Comparison of ENCODE assay signal across 15 cellular contexts in genomic region chr1:169696273-169697100, GRCh38. TPM values are rescaled to one million over a fixed set of nuclear protein-coding genes. Genes with fewer than 3 reads are reported as not detected.
A peak's percentile ranks its signal among the peaks of the same experiment; 100 is the strongest.
DNase-seq lines count a peak whose midpoint lies in the region; ATAC-seq, FAIRE-seq and TF ChIP-seq lines count a peak whose summit lies in the region.
"Had no signal": no experiment of that assay in that cellular context is flagged by ENCODE, and none has a peak within 500 bp of the region (broad histone marks: within the 10 kb centered on the region; RNA-seq: fewer than 3 reads in every experiment).

No MANE protein-coding gene starts in this region.

- peak overlapping the region; percentile 6 for H3K4me3 ChIP-seq in CD8-positive, alpha-beta memory T cell (ENCODE audit: low read length)
- no peak overlapping the region for H3K4me3 ChIP-seq in GM23338
- no peak overlapping the region for H3K4me3 ChIP-seq in SU-DHL-6 (ENCODE audit: insufficient read depth, low read length, poor library complexity, severe bottlenecking)
- no peak overlapping the region for H3K4me3 ChIP-seq in fibroblast of pulmonary artery (replicated peaks; ENCODE audit: low read depth, low read length)
- H3K4me3 ChIP-seq: pancreas had no signal

- H3K36me3 ChIP-seq in CD8-positive, alpha-beta memory T cell (ENCODE audit: insufficient read depth, low read length) = peaks cover 20% of the 10 kb centered on the region
- H3K36me3 ChIP-seq in GM23338 (ENCODE audit: insufficient read depth) (no peaks in the 10 kb centered on the region), SU-DHL-6 (ENCODE audit: low read length) (no peaks in the 10 kb centered on the region)
- H3K36me3 ChIP-seq: pancreas had no signal

- H3F3A ChIP-seq in GM23338 (replicated peaks; ENCODE audit: low read depth) (no peaks in the 10 kb centered on the region), SU-DHL-6 (ENCODE audit: insufficient read depth) (peaks cover 42% of the 10 kb centered on the region)

- H4K20me1 ChIP-seq in GM23338 (replicated peaks; ENCODE audit: insufficient read depth) (no peaks in the 10 kb centered on the region), SU-DHL-6 (ENCODE audit: low read depth, low read length) (no peaks in the 10 kb centered on the region)

- no peaks in the 10 kb centered on the region for H3K27me3 ChIP-seq in CD8-positive, alpha-beta memory T cell (ENCODE audit: insufficient read depth, low read length, poor library complexity, severe bottlenecking)
- H3K27me3 ChIP-seq in GM23338 (ENCODE audit: insufficient read depth) (peaks cover 21% of the 10 kb centered on the region), SU-DHL-6 (ENCODE audit: low read length) (no peaks in the 10 kb centered on the region)
- H3K27me3 ChIP-seq: pancreas had no signal

- H3K79me2 ChIP-seq in GM23338 (replicated peaks; ENCODE audit: insufficient read depth) (no peaks in the 10 kb centered on the region), SU-DHL-6 (ENCODE audit: insufficient read depth, low read length) (no peaks in the 10 kb centered on the region)

- H3K36me3 Mint-ChIP-seq in CD8-positive, alpha-beta memory T cell = peaks cover 3 to 30% (median 26%) of the 10 kb centered on the region in 3 donors
- H3K36me3 Mint-ChIP-seq in GM23338 (ENCODE audit: low read depth) = no peaks in the 10 kb centered on the region

- H3K9me2 ChIP-seq in GM23338 (ENCODE audit: insufficient read depth) = no peaks in the 10 kb centered on the region
- no peaks in the 10 kb centered on the region for H3K9me2 ChIP-seq in SU-DHL-6 (replicated peaks; ENCODE audit: insufficient read depth, low read length)

- H3K4me2 ChIP-seq in GM23338 (no peak overlapping the region), SU-DHL-6 (ENCODE audit: low read depth, low read length, poor library complexity, severe bottlenecking) (peak overlapping the region; percentile 38)

- peak overlapping the region in 6 of 7 donors; percentile 16 to 54 (median 42) for H3K4me3 Mint-ChIP-seq in CD8-positive, alpha-beta memory T cell
- no peak overlapping the region for H3K4me3 Mint-ChIP-seq in GM23338
- H3K4me3 Mint-ChIP-seq: endodermal cell had no signal

- no peaks in the 10 kb centered on the region for H3K9me3 Mint-ChIP-seq in CD8-positive, alpha-beta memory T cell
- no peaks in the 10 kb centered on the region for H3K9me3 Mint-ChIP-seq in GM23338
- H3K9me3 Mint-ChIP-seq: endodermal cell had no signal

- H3K4me1 Mint-ChIP-seq in CD8-positive, alpha-beta memory T cell = peaks cover 89 to 92% (median 90%) of the 10 kb centered on the region in 3 donors
- H3K4me1 Mint-ChIP-seq in GM23338 = peaks cover 2% of the 10 kb centered on the region
- H3K4me1 Mint-ChIP-seq: endodermal cell had no signal

- POLR2A ChIA-PET in CD8-positive, alpha-beta memory T cell (lab: Charles Lee) = interaction anchor here (0.7 kb wide), 1 partner anchor 95 kb away, joined by 3 read pairs; no protein-coding TSS in a partner anchor

- H3K27ac Mint-ChIP-seq in CD8-positive, alpha-beta memory T cell = peak overlapping the region in 6 of 8 donors; percentile 63 to 86 (median 70)
- H3K27ac Mint-ChIP-seq in GM23338 = no peak overlapping the region
- H3K27ac Mint-ChIP-seq: endodermal cell had no signal

- ATAC-seq in GM23338 = no peak
- ATAC-seq: pancreas had no signal

- H3K9ac ChIP-seq in SU-DHL-6 (ENCODE audit: low read length) = 0 out of 2 replicates have a peak overlapping the region, but pooled peaks have one; percentile 6

- TF ChIP-seq CTCF in GM23338 (conservative IDR thresholded peaks at IDR 0.05; ENCODE audit: low read depth in 2 of 2) = no peak
- no peak for TF ChIP-seq CTCF in SU-DHL-6 (IDR thresholded peaks at IDR 0.05; ENCODE audit: insufficient read depth, low read length, poor library complexity, severe bottlenecking)
- no peak for TF ChIP-seq CTCF in fibroblast of pulmonary artery (IDR thresholded peaks at IDR 0.05; ENCODE audit: low read length, missing control alignments)
- no peak for TF ChIP-seq CTCF in D721Med (IDR thresholded peaks at IDR 0.05; ENCODE audit: insufficient read depth, missing control alignments)

- no peak for DNase-seq in CD8-positive, alpha-beta memory T cell
- DNase-seq in GM23338 (ENCODE audit: low spot score) = no peak
- peak; percentile 19 for DNase-seq in fibroblast of pulmonary artery (ENCODE audit: low read depth)
- DNase-seq in foreskin melanocyte = no peak
- DNase-seq in D721Med (ENCODE audit: insufficient read length, low spot score) = no peak
- DNase-seq in NCI-H1694 treated with DMSO at 0.1 percent for 48 hours (lab: John Stamatoyannopoulos, UW) = no peak
- DNase-seq in cerebellar cortex (ENCODE audit: low spot score) = no peak
- DNase-seq: activated CD4-positive, alpha-beta T cell treated with anti-CD3 and anti-CD28 coated beads, Interleukin-2, amount 50 U/mL, for 1 hour; anterior cingulate cortex; endodermal cell; MV-4-11; NCI-H524 treated with DMSO at 0.1 percent for 48 hours; pancreas; SIG-M5 had no signal

- H3K27me3 Mint-ChIP-seq in CD8-positive, alpha-beta memory T cell = no peaks in the 10 kb centered on the region
- H3K27me3 Mint-ChIP-seq in GM23338 (ENCODE audit: insufficient read depth, low read depth, poor library complexity) = peaks cover 26% of the 10 kb centered on the region

- peaks cover 99% of the 10 kb centered on the region for H3K4me1 ChIP-seq in CD8-positive, alpha-beta memory T cell (ENCODE audit: insufficient read depth, low read length)
- H3K4me1 ChIP-seq in GM23338 (ENCODE audit: insufficient read depth) = peaks cover under 1% of the 10 kb centered on the region
- H3K4me1 ChIP-seq: pancreas had no signal

- H2AFZ ChIP-seq in GM23338 (peak overlapping the region; percentile 67; the same call in 1 of the 2 replicates), SU-DHL-6 (ENCODE audit: low read depth, low read length, severe bottlenecking) (peak overlapping the region; percentile 8)

- FAIRE-seq in D721Med (lab: Jason Lieb, UNC) = no peak
- FAIRE-seq: pancreas had no signal

- H3K27ac ChIP-seq in CD8-positive, alpha-beta memory T cell (ENCODE audit: low read depth, low read length) = no peak overlapping the region
- no peak overlapping the region for H3K27ac ChIP-seq in GM23338 (ENCODE audit: low read depth)
- peak overlapping the region; percentile 96 for H3K27ac ChIP-seq in SU-DHL-6 (ENCODE audit: low read depth, low read length)
- H3K27ac ChIP-seq: pancreas had no signal

- CTCF ChIA-PET in CD8-positive, alpha-beta memory T cell (lab: Charles Lee) = interaction anchor here (0.9 to 4.7 kb wide), 5 partner anchors 12 to 94 kb away, joined by 3 to 42 read pairs (median 7); no protein-coding TSS in a partner anchor

- H3K9me3 ChIP-seq in CD8-positive, alpha-beta memory T cell (ENCODE audit: low read length) = no peaks in the 10 kb centered on the region
- H3K9me3 ChIP-seq in SU-DHL-6 (ENCODE audit: insufficient read depth, low read length) = no peaks in the 10 kb centered on the region
- H3K9me3 ChIP-seq: pancreas had no signal

TF ChIP-seq in GM23338, 12 proteins besides CTCF, POLR2A, EP300 and RAD21:
- TF ChIP-seq STAT1 (IDR thresholded peaks at IDR 0.05; ENCODE audit: unreplicated experiment) = no peak
- no peak for TF ChIP-seq ETS1 (IDR thresholded peaks at IDR 0.05)
- TF ChIP-seq NANOG (IDR thresholded peaks at IDR 0.05; ENCODE audit: borderline replicate concordance) = no peak
- TF ChIP-seq ZNF114 (CRISPR knock-in tag; IDR thresholded peaks at IDR 0.05) = no peak

RNA-seq across cellular contexts. Expression of gene SELL, which starts 14.9 kb away (rescaled TPM):
- total RNA-seq in CD8-positive, alpha-beta memory T cell = 10 to 100 TPM; 48.2 to 48.5 TPM
- polyA plus RNA-seq in CD8-positive, alpha-beta memory T cell = 871 TPM
- not detected in 2 replicates for total RNA-seq in GM23338 (2014; rRNA removed; shearing (Covaris generic))
- not detected in 2 replicates for polyA plus RNA-seq in GM23338 (2016; fragmentation: Nextera tagmentation; extraction: Ambion mirVana)

RNA-seq across cellular contexts. Expression of gene SELE, which starts 37.4 kb away (rescaled TPM):
- not detected for total RNA-seq in CD8-positive, alpha-beta memory T cell
- 0.06 TPM for polyA plus RNA-seq in CD8-positive, alpha-beta memory T cell
- not detected in 2 replicates for total RNA-seq in GM23338 (2014; rRNA removed; shearing (Covaris generic))
- polyA plus RNA-seq in GM23338 (2016; fragmentation: Nextera tagmentation; extraction: Ambion mirVana) = not detected in 2 replicates
- total RNA-seq: endodermal cell had no signal

Comparison
In these comparisons a context has a peak if more than half of its experiments do, and no peak if none do; other contexts are left out.
1. RNA of gene SELL, which starts 14.9 kb away (total RNA-seq): 48.2 to 48.5 TPM in CD8-positive, alpha-beta memory T cell; not detected in GM23338; every median in the first group is over 10 times any median in the second.